17 cellular contexts compared by ENCODE assay signal in the genomic region with DNA sequence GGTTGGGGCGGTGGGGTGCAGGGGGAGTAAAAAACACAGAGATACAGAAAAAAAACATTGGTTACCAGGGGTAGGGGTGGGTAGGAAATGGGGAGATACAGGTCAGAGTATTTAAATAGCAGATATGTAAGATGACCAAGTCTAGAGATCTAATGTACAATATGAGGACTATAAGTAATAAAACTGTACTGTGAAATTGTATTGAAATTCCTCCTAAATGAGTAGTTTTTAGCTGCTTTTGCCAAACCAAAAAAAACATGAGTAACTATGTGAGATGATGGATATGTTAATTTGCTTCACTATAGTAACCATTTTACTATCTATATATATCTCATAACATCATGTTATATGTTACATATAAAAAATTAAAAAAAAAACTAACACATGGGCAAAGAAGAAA. TPM values are rescaled to one million over a fixed set of nuclear protein-coding genes. Genes with fewer than 3 reads are reported as not detected.
DNase-seq lines count a peak whose midpoint lies in the region; ATAC-seq and TF ChIP-seq lines count a peak whose summit lies in the region.
"Had no signal": no experiment of that assay in that cellular context is flagged by ENCODE, and none has a peak within 500 bp of the region (broad histone marks: within the 10 kb centered on the region; RNA-seq: fewer than 3 reads in every experiment).

No MANE protein-coding gene starts in this region.

- ATAC-seq in stimulated activated naive CD8-positive, alpha-beta T cell treated with anti-CD3 and anti-CD28 coated beads, Interleukin-15, Interleukin-2, amounts not matched to agents 100 U/mL and 50 U/mL, for 24 hours: no peak
- ATAC-seq in HG02798 (IDR thresholded peaks at IDR 0.05; ENCODE audit: poor library complexity, unreplicated experiment) (no peak), GM18909 (IDR thresholded peaks at IDR 0.05; ENCODE audit: poor library complexity, unreplicated experiment) (no peak)
- ATAC-seq: heart left ventricle, right cardiac atrium had no signal

- H3K27me3 Mint-ChIP-seq in stimulated activated naive CD8-positive, alpha-beta T cell treated with anti-CD3 and anti-CD28 coated beads, Interleukin-15, Interleukin-2, amounts not matched to agents 100 ng/mL and 50 ng/mL, for 24 hours: no peaks in the 10 kb centered on the region

- H3K27ac ChIP-seq in right atrium auricular region: no peak overlapping the region
- H3K27ac ChIP-seq: adrenal gland, heart left ventricle, neutrophil had no signal

- no peaks in the 10 kb centered on the region for H3K27me3 ChIP-seq in right atrium auricular region
- H3K27me3 ChIP-seq: adrenal gland, heart left ventricle, neutrophil had no signal

- peak overlapping the region; percentile 33 for H3K4me3 Mint-ChIP-seq in stimulated activated naive CD8-positive, alpha-beta T cell treated with anti-CD3 and anti-CD28 coated beads, Interleukin-15, Interleukin-2, amounts not matched to agents 100 ng/mL and 50 ng/mL, for 24 hours

- no peaks in the 10 kb centered on the region for H3K9me3 Mint-ChIP-seq in stimulated activated naive CD8-positive, alpha-beta T cell treated with anti-CD3 and anti-CD28 coated beads, Interleukin-15, Interleukin-2, amounts not matched to agents 100 ng/mL and 50 ng/mL, for 24 hours

- no peaks in the 10 kb centered on the region for H3K36me3 ChIP-seq in right atrium auricular region
- H3K36me3 ChIP-seq: adrenal gland, heart left ventricle, neutrophil had no signal

- no peak for TF ChIP-seq CTCF in right atrium auricular region (IDR thresholded peaks at IDR 0.05)

- H3K4me1 Mint-ChIP-seq in stimulated activated naive CD8-positive, alpha-beta T cell treated with anti-CD3 and anti-CD28 coated beads, Interleukin-15, Interleukin-2, amounts not matched to agents 100 ng/mL and 50 ng/mL, for 24 hours (ENCODE audit: low read depth): peaks cover 66% of the 10 kb centered on the region

- no peak overlapping the region for H3K4me3 ChIP-seq in right atrium auricular region
- H3K4me3 ChIP-seq: adrenal gland, heart left ventricle had no signal

- no peaks in the 10 kb centered on the region for H3K9me3 ChIP-seq in right atrium auricular region
- H3K9me3 ChIP-seq: Caco-2, neutrophil had no signal

- peaks cover 61% of the 10 kb centered on the region for H3K36me3 Mint-ChIP-seq in stimulated activated naive CD8-positive, alpha-beta T cell treated with anti-CD3 and anti-CD28 coated beads, Interleukin-15, Interleukin-2, amounts not matched to agents 100 ng/mL and 50 ng/mL, for 24 hours (ENCODE audit: low read depth)

- H3K27ac Mint-ChIP-seq in stimulated activated naive CD8-positive, alpha-beta T cell treated with anti-CD3 and anti-CD28 coated beads, Interleukin-15, Interleukin-2, amounts not matched to agents 100 ng/mL and 50 ng/mL, for 24 hours: peak overlapping the region; percentile 61

- DNase-seq in stimulated activated naive CD8-positive, alpha-beta T cell treated with anti-CD3 and anti-CD28 coated beads, Interleukin-15, Interleukin-2, amounts not matched to agents 100 U/mL and 50 U/mL, for 24 hours: no peak
- DNase-seq in RPMI7951 (ENCODE audit: low read depth) (peak; percentile 14), fibroblast of gingiva (ENCODE audit: low read depth) (peak; percentile 41), glomerular visceral epithelial cell (ENCODE audit: extremely low spot score) (no peak), right atrium auricular region (ENCODE audit: low spot score) (no peak)
- DNase-seq: adrenal gland, Caco-2, caudate nucleus, heart left ventricle, Kasumi-1, NCI-H1105 treated with DMSO at 0.1 percent for 48 hours, NCI-H524, right cardiac atrium had no signal

- H3K4me1 ChIP-seq in right atrium auricular region: no peaks in the 10 kb centered on the region

RNA-seq across cellular contexts. Expression of a gene that starts 29.6 kb away (rescaled TPM):
- total RNA-seq in RPMI7951 (2014; rRNA removed; shearing (Covaris generic)): 5.7 and 8.5 TPM in 2 replicates
- 10 to 100 TPM; 25.9 to 32.8 TPM for total RNA-seq in right atrium auricular region

Comparison
In these comparisons a context has a peak if more than half of its experiments do, and no peak if none do; other contexts are left out.
1. DNase-seq: peak in RPMI7951 (single experiment) and fibroblast of gingiva (single experiment); none in stimulated activated naive CD8-positive, alpha-beta T cell treated with anti-CD3 and anti-CD28 coated beads, Interleukin-15, Interleukin-2, amounts not matched to agents 100 U/mL and 50 U/mL, for 24 hours (single experiment), glomerular visceral epithelial cell (single experiment) and right atrium auricular region (single experiment).